In the genomic region with DNA sequence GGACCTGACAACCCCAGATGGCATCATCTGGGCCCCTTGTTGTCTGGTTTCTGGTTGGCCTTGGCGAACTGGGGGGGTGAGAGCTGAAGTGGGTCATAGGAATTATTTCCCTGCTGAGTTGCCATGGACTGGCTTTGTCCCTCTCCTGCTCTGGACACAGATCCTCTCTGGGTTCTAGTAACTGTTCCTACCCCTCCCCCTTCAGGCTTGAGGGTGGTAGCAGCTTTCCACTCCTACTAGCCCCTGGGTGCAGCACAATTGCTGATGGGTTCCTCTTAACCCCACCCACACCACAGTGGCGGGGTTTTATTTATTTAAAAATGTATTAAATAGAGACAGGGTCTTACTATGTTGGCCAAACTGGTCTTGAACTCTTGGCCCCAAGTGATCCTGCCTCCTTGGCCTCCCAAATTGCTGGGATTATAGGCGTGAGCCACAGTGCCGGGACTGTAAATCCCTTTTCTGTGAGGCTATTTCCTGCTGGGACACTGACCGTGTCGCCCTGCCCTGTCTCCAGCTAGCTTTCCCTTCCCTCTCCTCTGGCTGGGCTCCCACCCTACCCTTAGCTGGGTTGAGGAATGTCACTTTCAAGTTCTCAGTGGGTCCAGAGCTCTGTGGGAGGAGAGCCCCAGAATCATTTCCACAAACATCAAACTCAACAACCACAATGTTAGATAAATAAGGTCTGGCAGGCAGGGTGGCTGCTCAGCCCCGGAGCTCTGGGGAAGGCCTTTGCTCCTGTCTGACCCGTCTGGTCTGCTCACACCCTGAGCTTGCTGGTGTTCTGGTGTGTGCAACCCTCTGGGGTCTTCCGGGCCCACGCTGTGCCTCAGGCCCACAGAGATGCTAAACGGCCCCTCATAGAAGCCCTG, we compare ENCODE assay signal across 1 cellular context.
TF ChIP-seq lines count a peak whose summit lies in the region.

No MANE protein-coding gene starts in this region.

TF ChIP-seq in H1, 55 proteins besides CTCF, POLR2A, EP300 and RAD21 (continued from another document):
- TF ChIP-seq JUND (IDR thresholded peaks at IDR 0.05; ENCODE audit: low read length) (no peak), NANOG (IDR thresholded peaks at IDR 0.05; ENCODE audit: insufficient read depth, low read depth, low read length, poor library complexity, severe bottlenecking) (no peak), TAF1 (IDR thresholded peaks at IDR 0.05; ENCODE audit: low read depth, low read length) (no peak), BACH1 (IDR thresholded peaks at IDR 0.05; ENCODE audit: low read length) (no peak), TBP (IDR thresholded peaks at IDR 0.05; ENCODE audit: low read depth, low read length) (no peak), JUN (IDR thresholded peaks at IDR 0.05; ENCODE audit: low read depth, low read length) (no peak), TAF7 (optimal IDR thresholded peaks at IDR 0.05; ENCODE audit: borderline replicate concordance, low read depth, low read length) (no peak), SAP30 (IDR thresholded peaks at IDR 0.05; ENCODE audit: insufficient read depth, insufficient replicate concordance, low read length) (no peak), SRF (IDR thresholded peaks at IDR 0.05; ENCODE audit: low read depth, low read length) (no peak), SIRT6 (IDR thresholded peaks at IDR 0.05; ENCODE audit: low read length) (no peak), SIX5 (IDR thresholded peaks at IDR 0.05; ENCODE audit: low read depth, low read length) (no peak), MAFK (IDR thresholded peaks at IDR 0.05; ENCODE audit: low read depth, low read length) (no peak), FOSL1 (IDR thresholded peaks at IDR 0.05; ENCODE audit: insufficient read depth, low read depth, low read length) (no peak)
- TF ChIP-seq, protein P1, sequence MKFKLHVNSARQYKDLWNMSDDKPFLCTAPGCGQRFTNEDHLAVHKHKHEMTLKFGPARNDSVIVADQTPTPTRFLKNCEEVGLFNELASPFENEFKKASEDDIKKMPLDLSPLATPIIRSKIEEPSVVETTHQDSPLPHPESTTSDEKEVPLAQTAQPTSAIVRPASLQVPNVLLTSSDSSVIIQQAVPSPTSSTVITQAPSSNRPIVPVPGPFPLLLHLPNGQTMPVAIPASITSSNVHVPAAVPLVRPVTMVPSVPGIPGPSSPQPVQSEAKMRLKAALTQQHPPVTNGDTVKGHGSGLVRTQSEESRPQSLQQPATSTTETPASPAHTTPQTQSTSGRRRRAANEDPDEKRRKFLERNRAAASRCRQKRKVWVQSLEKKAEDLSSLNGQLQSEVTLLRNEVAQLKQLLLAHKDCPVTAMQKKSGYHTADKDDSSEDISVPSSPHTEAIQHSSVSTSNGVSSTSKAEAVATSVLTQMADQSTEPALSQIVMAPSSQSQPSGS (IDR thresholded peaks at IDR 0.05; ENCODE audit: low read length): no peak
- TF ChIP-seq, protein P2, sequence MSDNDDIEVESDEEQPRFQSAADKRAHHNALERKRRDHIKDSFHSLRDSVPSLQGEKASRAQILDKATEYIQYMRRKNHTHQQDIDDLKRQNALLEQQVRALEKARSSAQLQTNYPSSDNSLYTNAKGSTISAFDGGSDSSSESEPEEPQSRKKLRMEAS (IDR thresholded peaks at IDR 0.05): no peak
